Comparison of ENCODE assay signal across 8 cellular contexts in genomic region chr6:85594197-85594930, GRCh38. TPM values are rescaled to one million over a fixed set of nuclear protein-coding genes. Genes with fewer than 3 reads are reported as not detected.
DNase-seq lines count a peak whose midpoint lies in the region; ATAC-seq and TF ChIP-seq lines count a peak whose summit lies in the region.

No MANE protein-coding gene starts in this region.

- no peaks in the 10 kb centered on the region for H3K27me3 Mint-ChIP-seq in stimulated activated memory B cell treated with anti-CD40 and anti-IgM and Interleukin-4, amounts not matched to agents 10 μg/mL and 1 μg/mL and 100 μg/mL, for 72 hours

- no peaks in the 10 kb centered on the region for H3K27me3 ChIP-seq in RWPE2 (ENCODE audit: insufficient read depth, poor library complexity, severe bottlenecking)
- H3K27me3 ChIP-seq in brain microvascular endothelial cell (replicated peaks) = no peaks in the 10 kb centered on the region
- no peaks in the 10 kb centered on the region for H3K27me3 ChIP-seq in liver (ENCODE audit: control insufficient read depth in 4 of 4, insufficient read depth in 4 of 4, low read length in 3 of 4)

- H3K4me1 ChIP-seq in RWPE2 (ENCODE audit: insufficient read depth, poor library complexity, severe bottlenecking) (peaks cover 12% of the 10 kb centered on the region), liver (ENCODE audit: control insufficient read depth in 4 of 4, insufficient read depth in 4 of 4, low read length in 3 of 4) (peaks cover 4 to 11% (median 8%) of the 10 kb centered on the region in 4 donors)

- peak overlapping the region; percentile 86 for H3K4me3 ChIP-seq in AG10803 (ENCODE audit: low read length)
- H3K4me3 ChIP-seq in RWPE2 (ENCODE audit: severe bottlenecking) = peak overlapping the region; percentile 55
- peak overlapping the region; percentile 88 for H3K4me3 ChIP-seq in brain microvascular endothelial cell (ENCODE audit: low read depth, low read length)
- peak overlapping the region; percentile 93 to 97 (median 95) for H3K4me3 ChIP-seq in liver (ENCODE audit: low read depth in 1 of 3, low read length in 3 of 3)

- TF ChIP-seq CTCF in AG10803 (conservative IDR thresholded peaks at IDR 0.05; ENCODE audit: low read length) = no peak
- TF ChIP-seq CTCF in RWPE2 (IDR thresholded peaks at IDR 0.05; ENCODE audit: poor library complexity, severe bottlenecking) = no peak
- no peak for TF ChIP-seq CTCF in brain microvascular endothelial cell (IDR thresholded peaks at IDR 0.05; ENCODE audit: low read depth, low read length, missing control alignments)
- no peak for TF ChIP-seq CTCF in liver (IDR thresholded peaks at IDR 0.05; ENCODE audit: low read depth, low read length, missing input control)

- H3K9me3 Mint-ChIP-seq in stimulated activated memory B cell treated with anti-CD40 and anti-IgM and Interleukin-4, amounts not matched to agents 10 μg/mL and 1 μg/mL and 100 μg/mL, for 72 hours = no peaks in the 10 kb centered on the region

- no peaks in the 10 kb centered on the region for H3K9me3 ChIP-seq in RWPE2 (ENCODE audit: severe bottlenecking)
- H3K9me3 ChIP-seq in liver (ENCODE audit: control insufficient read depth in 4 of 4, low read length in 3 of 4) = no peaks in the 10 kb centered on the region

- peaks cover 13% of the 10 kb centered on the region for H3K36me3 ChIP-seq in RWPE2 (ENCODE audit: low read depth)
- H3K36me3 ChIP-seq in brain microvascular endothelial cell (replicated peaks) = no peaks in the 10 kb centered on the region
- H3K36me3 ChIP-seq in liver (ENCODE audit: control insufficient read depth in 4 of 4, insufficient read depth in 3 of 4, low read depth in 1 of 4, low read length in 3 of 4) = no peaks in the 10 kb centered on the region

- peaks cover 20% of the 10 kb centered on the region for H3K36me3 Mint-ChIP-seq in stimulated activated memory B cell treated with anti-CD40 and anti-IgM and Interleukin-4, amounts not matched to agents 10 μg/mL and 1 μg/mL and 100 μg/mL, for 72 hours

- no peak for TF ChIP-seq RAD21 in liver (IDR thresholded peaks at IDR 0.05)

- in situ Hi-C loops in brain microvascular endothelial cell (cut with HindIII; ENCODE audit: low pct_ligation_motif_present, low sequenced_read_pairs) = no loop called here

- H3K4me1 Mint-ChIP-seq in stimulated activated memory B cell treated with anti-CD40 and anti-IgM and Interleukin-4, amounts not matched to agents 10 μg/mL and 1 μg/mL and 100 μg/mL, for 72 hours = peaks cover 38% of the 10 kb centered on the region

- ATAC-seq in GM19324 (IDR thresholded peaks at IDR 0.05; ENCODE audit: low FRiP score, unreplicated experiment) (peak; percentile 9), HG03342 (IDR thresholded peaks at IDR 0.05; ENCODE audit: unreplicated experiment) (peak; percentile 6), RWPE2 (ENCODE audit: low read depth) (peak; percentile 13)
- no peak for ATAC-seq in stimulated activated memory B cell treated with anti-CD40 and anti-IgM and Interleukin-4, amounts not matched to agents 10 μg/mL and 1 μg/mL and 100 μg/mL, for 72 hours

- H3K9ac ChIP-seq in liver (ENCODE audit: low read depth in 1 of 2, low read length in 2 of 2) = peak overlapping the region; percentile 34 to 63

- DNase-seq in AG10803 (ENCODE audit: low read depth) (peak; percentile 9), RWPE2 (ENCODE audit: low spot score) (no peak), brain microvascular endothelial cell (no peak), cerebellum (ENCODE audit: low spot score) (no peak)

- 1% methylated on average over 35 of the region's 35 CpGs for WGBS in liver

- H3K4me3 Mint-ChIP-seq in stimulated activated memory B cell treated with anti-CD40 and anti-IgM and Interleukin-4, amounts not matched to agents 10 μg/mL and 1 μg/mL and 100 μg/mL, for 72 hours = peak overlapping the region; percentile 97

- H3K27ac ChIP-seq in RWPE2 (ENCODE audit: poor library complexity, severe bottlenecking) = peak overlapping the region; percentile 86
- H3K27ac ChIP-seq in brain microvascular endothelial cell = peak overlapping the region; percentile 66
- peak overlapping the region; percentile 97 to 99 for H3K27ac ChIP-seq in liver (ENCODE audit: low read depth in 1 of 2, low read length in 2 of 2)

- H3K27ac Mint-ChIP-seq in stimulated activated memory B cell treated with anti-CD40 and anti-IgM and Interleukin-4, amounts not matched to agents 10 μg/mL and 1 μg/mL and 100 μg/mL, for 72 hours = peak overlapping the region; percentile 94

TF ChIP-seq in liver, 16 proteins besides CTCF, POLR2A, EP300 and RAD21:
- TF ChIP-seq EGR1 (IDR thresholded peaks at IDR 0.05; ENCODE audit: low read depth in 2 of 2) = no peak
- peak; percentile 68 for TF ChIP-seq TAF1 (conservative IDR thresholded peaks at IDR 0.05)

RNA-seq across cellular contexts. Expression of gene SNX14, which starts 0.7 kb away (rescaled TPM):
- total RNA-seq in liver = 10 to 100 TPM; 63.2 to 79.1 TPM
- polyA plus RNA-seq in liver = 10 to 100 TPM; 30.5 to 42.3 TPM
- total RNA-seq in cerebellum = 125 TPM

RNA-seq across cellular contexts. Expression of gene SYNCRIP, which starts 48.3 kb away (rescaled TPM):
- total RNA-seq in liver (10 to 100 TPM; 27.8 to 41.7 TPM), cerebellum (95.2 TPM)
- 10 to 100 TPM; 30.0 to 30.9 TPM for polyA plus RNA-seq in liver
